ENCODE assay signal across 12 cellular contexts in the genomic region with DNA sequence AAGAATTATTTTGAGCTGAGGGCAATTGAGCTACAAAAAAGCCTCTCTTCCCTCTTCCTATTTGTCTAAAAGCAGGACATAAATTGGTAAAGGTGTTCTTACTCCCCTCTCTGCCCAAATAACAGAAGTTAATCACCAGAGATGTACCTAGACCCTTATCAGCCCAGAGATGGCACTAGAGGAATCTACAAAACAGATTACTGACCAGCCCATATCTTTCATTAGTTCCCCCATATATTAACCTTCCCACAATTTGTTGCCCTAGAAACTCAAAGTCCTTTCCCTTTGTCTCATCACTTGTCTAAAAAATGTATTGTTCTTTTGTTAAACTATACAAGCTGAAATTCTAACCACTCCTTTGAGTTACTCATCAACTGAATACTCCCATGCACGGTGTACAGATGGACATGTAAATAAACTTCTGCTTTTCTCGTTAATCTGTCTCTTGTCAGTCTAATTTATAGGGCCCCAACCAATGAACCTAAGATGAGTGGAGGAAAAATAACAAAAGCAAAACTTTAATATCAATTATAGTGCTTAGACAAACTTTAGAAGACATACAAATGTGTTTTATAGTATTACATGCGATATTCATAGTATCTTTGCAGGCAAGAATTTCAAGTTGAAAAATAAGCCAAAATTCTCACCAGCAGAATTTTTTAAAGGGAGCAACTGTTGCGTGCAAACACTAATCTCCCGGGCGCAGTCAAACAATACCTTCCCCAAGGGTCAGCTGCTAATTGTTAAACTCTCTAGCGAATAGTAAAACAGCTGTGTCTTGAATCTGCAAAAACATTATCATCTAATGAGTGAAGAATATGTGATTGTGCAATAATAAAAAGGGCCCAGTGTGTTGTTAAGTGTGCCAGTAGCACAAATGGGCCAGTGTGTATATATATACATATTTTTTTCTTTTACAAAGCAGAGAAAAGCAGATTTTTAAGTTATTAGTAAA.
A peak's percentile ranks its signal among the peaks of the same experiment; 100 is the strongest.
DNase-seq lines count a peak whose midpoint lies in the region; ATAC-seq and TF ChIP-seq lines count a peak whose summit lies in the region.
"Had no signal": no experiment of that assay in that cellular context is flagged by ENCODE, and none has a peak within 500 bp of the region (broad histone marks: within the 10 kb centered on the region; RNA-seq: fewer than 3 reads in every experiment).

No MANE protein-coding gene starts in this region.

- DNase-seq in adipocyte (ENCODE audit: low read depth) (peak; percentile 41), GM19240 (ENCODE audit: insufficient read length, low spot score) (no peak), NCI-H187 (lab: John Stamatoyannopoulos, UW) (no peak), NCI-H2227 treated with DMSO at 0.1 percent for 48 hours (lab: John Stamatoyannopoulos, UW) (no peak), germinal center (ENCODE audit: low spot score) (no peak)
- DNase-seq: activated CD4-positive, alpha-beta memory T cell treated with anti-CD3 and anti-CD28 coated beads, Interleukin-2, amount 10 ng/mL, durations not matched to agents 7 days and 5 days; CD4-positive, alpha-beta T cell; GOT3 had no signal

- H3K36me3 ChIP-seq in adipocyte (ENCODE audit: control insufficient read depth, insufficient read depth, low read length, severe bottlenecking) = no peaks in the 10 kb centered on the region
- H3K36me3 ChIP-seq: tibial nerve had no signal

- H3K27me3 ChIP-seq in adipocyte (replicated peaks; ENCODE audit: control insufficient read depth, insufficient read depth, low read length) = no peaks in the 10 kb centered on the region
- H3K27me3 ChIP-seq: tibial nerve had no signal

- H3K4me1 ChIP-seq in adipocyte (ENCODE audit: control insufficient read depth, insufficient read depth, low read length) = peaks cover 16% of the 10 kb centered on the region

- 0 out of 2 replicates have a peak, but pooled peaks have one; percentile 6 for TF ChIP-seq CTCF in 22Rv1 (IDR thresholded peaks at IDR 0.05)

- H3K9me3 ChIP-seq in adipocyte (ENCODE audit: control insufficient read depth, low read length) = no peaks in the 10 kb centered on the region
- H3K9me3 ChIP-seq: tibial nerve had no signal

- H3K4me3 ChIP-seq in adipocyte (ENCODE audit: low read length) = no peak overlapping the region
- H3K4me3 ChIP-seq: tibial nerve had no signal

- H3K27ac ChIP-seq in 22Rv1 = no peak overlapping the region
- H3K27ac ChIP-seq: tibial nerve had no signal

- ATAC-seq in GM19023 (IDR thresholded peaks at IDR 0.05; ENCODE audit: unreplicated experiment) = peak; percentile 65
- ATAC-seq in HG03354 (IDR thresholded peaks at IDR 0.05; ENCODE audit: poor library complexity, severe bottlenecking, unreplicated experiment) = peak; percentile 81

- H3K9ac ChIP-seq in adipocyte (ENCODE audit: low read length) = no peak overlapping the region
